ENCODE assay signal across 20 cellular contexts in the genomic region with DNA sequence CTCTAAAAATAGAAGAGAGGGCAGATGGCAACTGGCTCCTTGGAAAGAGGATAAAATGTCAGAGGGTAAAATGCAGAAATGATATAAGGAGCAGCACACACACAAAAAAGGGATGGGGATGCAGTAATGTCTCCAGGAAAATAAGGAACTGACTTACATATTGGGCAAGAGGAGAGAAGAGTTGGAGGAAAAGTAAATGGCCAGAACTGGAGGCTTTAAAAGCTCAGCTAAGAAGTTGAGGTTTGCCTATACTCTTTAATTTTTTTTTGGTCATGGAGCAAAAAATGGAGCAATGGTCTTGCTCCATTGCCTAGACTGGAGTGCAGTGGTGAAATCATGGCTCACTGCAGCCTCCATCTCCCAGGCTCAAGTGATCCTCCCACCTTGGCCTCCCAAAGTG.
DNase-seq lines count a peak whose midpoint lies in the region; ATAC-seq and TF ChIP-seq lines count a peak whose summit lies in the region.
"Had no signal": no experiment of that assay in that cellular context is flagged by ENCODE, and none has a peak within 500 bp of the region (broad histone marks: within the 10 kb centered on the region; RNA-seq: fewer than 3 reads in every experiment).

No MANE protein-coding gene starts in this region.

- H3K4me3 ChIP-seq in breast epithelium = no peak overlapping the region
- H3K4me3 ChIP-seq: esophagus muscularis mucosa, lung had no signal

- no peaks in the 10 kb centered on the region for H3K27me3 Mint-ChIP-seq in MCF 10A (ENCODE audit: insufficient read depth, unreplicated experiment)

- ATAC-seq in HG03457 (IDR thresholded peaks at IDR 0.05; ENCODE audit: unreplicated experiment) = no peak
- ATAC-seq in HG02870 (IDR thresholded peaks at IDR 0.05; ENCODE audit: unreplicated experiment) = no peak
- ATAC-seq: activated T-cell treated with anti-CD3 and anti-CD28 coated beads, Interleukin-2, amount 50 U/mL, for 72 hours; HCT116; right cardiac atrium had no signal

- no peaks in the 10 kb centered on the region for H3K9me3 Mint-ChIP-seq in MCF 10A (ENCODE audit: unreplicated experiment)
- H3K9me3 Mint-ChIP-seq: activated T-cell treated with anti-CD3 and anti-CD28 coated beads, Interleukin-2, amount 50 U/mL, for 72 hours; nephron progenitor cell had no signal

- TF ChIP-seq CTCF in MCF 10A (IDR thresholded peaks at IDR 0.05; ENCODE audit: unreplicated experiment) = no peak
- TF ChIP-seq CTCF in breast epithelium (IDR thresholded peaks at IDR 0.05) = no peak

- no peaks in the 10 kb centered on the region for H3K4me1 Mint-ChIP-seq in MCF 10A (ENCODE audit: insufficient read depth, unreplicated experiment)

- no peaks in the 10 kb centered on the region for H3K4me1 ChIP-seq in breast epithelium

- no peak overlapping the region for H3K4me3 Mint-ChIP-seq in MCF 10A (ENCODE audit: unreplicated experiment)
- H3K4me3 Mint-ChIP-seq: activated T-cell treated with anti-CD3 and anti-CD28 coated beads, Interleukin-2, amount 50 U/mL, for 72 hours; nephron progenitor cell had no signal

- no TSS peak for BruUV-seq in MCF 10A (replicated peaks; lab: Mats Ljungman, UMichigan)

- CTCF ChIA-PET in MCF 10A (lab: Yijun Ruan, JAX) = interaction anchor here (0.6 to 11.2 kb wide), 8 partner anchors 12 to 929 kb away, joined by 3 to 81 read pairs (median 3); no protein-coding TSS in a partner anchor

- H3K36me3 ChIP-seq in breast epithelium = no peaks in the 10 kb centered on the region

- intact Hi-C loops in MCF 10A (cut with micrococcal nuclease) (no loop called here), breast epithelium (cut with DNase I; ENCODE audit: low total_unique reads) (no loop called here)

- H3K36me3 Mint-ChIP-seq in MCF 10A (ENCODE audit: insufficient read depth, unreplicated experiment) = peaks cover 56% of the 10 kb centered on the region

- TF ChIP-seq POLR2A in breast epithelium (IDR thresholded peaks at IDR 0.05) = no peak

- POLR2A ChIA-PET in MCF 10A (lab: Yijun Ruan, JAX) = no interaction called here

- DNase-seq in MCF 10A (ENCODE audit: unreplicated experiment) (no peak), breast epithelium (ENCODE audit: low spot score in 2 of 2) (no peak), RPMI7951 (ENCODE audit: low read depth) (peak; percentile 53), fibroblast of peridontal ligament (ENCODE audit: extremely low read depth) (peak; percentile 47), HuH-7 (ENCODE audit: low spot score) (no peak)
- DNase-seq in effector CD4-positive, alpha-beta T cell = no peak
- DNase-seq: activated CD4-positive, alpha-beta T cell treated with anti-CD3 and anti-CD28 coated beads, Interleukin-2, amount 50 U/mL, for 4 hours; activated T-cell treated with anti-CD3 and anti-CD28 coated beads, Interleukin-2, amount 50 U/mL, for 72 hours; cortex of kidney; NCI-H748 treated with DMSO at 0.1 percent for 48 hours; nephron progenitor cell; right cardiac atrium; SHP77; stimulated activated CD8-positive, alpha-beta memory T cell treated with anti-CD3 and anti-CD28 coated beads, Interleukin-4, amount 100 ng/mL, for 48 hours; T-helper 9 cell had no signal

- no peak overlapping the region for H3K27ac ChIP-seq in breast epithelium
- H3K27ac ChIP-seq: esophagus muscularis mucosa had no signal

- H3K27me3 ChIP-seq in breast epithelium = no peaks in the 10 kb centered on the region
- H3K27me3 ChIP-seq: esophagus muscularis mucosa had no signal

- H3K27ac Mint-ChIP-seq in MCF 10A (ENCODE audit: low read depth, unreplicated experiment) = peak overlapping the region; percentile 76
- H3K27ac Mint-ChIP-seq: activated T-cell treated with anti-CD3 and anti-CD28 coated beads, Interleukin-2, amount 50 U/mL, for 72 hours; nephron progenitor cell had no signal

- H3K9me3 ChIP-seq in breast epithelium = peaks cover 36 to 46% of the 10 kb centered on the region in 2 donors

Comparison
In these comparisons a context has a peak if more than half of its experiments do, and no peak if none do; other contexts are left out.
1. DNase-seq: peak in RPMI7951 (single experiment) and fibroblast of peridontal ligament (single experiment); none in MCF 10A (single experiment), breast epithelium (0 of 2), effector CD4-positive, alpha-beta T cell (single experiment) and HuH-7 (single experiment).